ENCODE assay signal across 8 cellular contexts in the genomic region with DNA sequence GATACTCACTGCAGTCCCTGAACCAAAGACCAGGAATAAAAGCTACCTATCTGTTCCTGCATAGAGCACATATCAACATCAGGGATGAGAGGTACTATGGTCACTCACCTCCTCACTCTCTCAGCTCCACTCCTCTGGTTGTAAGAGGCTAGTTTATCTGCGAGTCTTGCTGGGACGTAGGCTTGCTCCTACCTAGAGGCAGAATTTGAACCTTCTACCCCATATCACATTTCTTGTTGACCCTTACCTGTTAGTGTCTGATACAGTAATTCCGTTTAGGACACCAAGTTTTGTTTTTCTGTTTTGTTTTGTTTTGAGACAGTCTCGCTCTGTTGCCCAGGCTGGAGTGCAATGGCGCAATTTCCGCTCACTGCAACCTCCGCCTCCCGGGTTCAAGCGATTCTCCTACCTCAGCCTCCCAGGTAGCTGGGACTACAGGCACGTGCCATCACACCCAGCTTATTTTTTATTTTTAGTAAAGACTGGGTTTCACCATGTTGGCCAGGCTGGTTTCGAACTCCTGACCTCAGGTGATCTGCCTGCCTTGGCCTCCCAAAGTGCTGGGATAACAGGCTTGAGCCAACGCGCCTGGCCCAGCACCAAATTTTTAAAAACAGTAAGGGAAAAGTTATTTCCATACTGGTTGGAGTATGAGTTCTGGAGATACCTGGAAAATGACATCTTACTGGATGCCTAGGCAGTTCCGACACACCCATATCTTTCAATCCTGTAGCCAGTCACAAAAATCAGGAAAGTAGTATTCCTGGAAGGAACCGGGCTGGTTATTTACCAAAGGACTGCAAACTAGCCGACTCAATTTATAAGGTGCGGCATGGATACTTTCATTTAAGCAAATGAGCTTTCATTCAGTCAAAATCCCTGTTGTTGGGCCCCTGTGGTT. TPM values are rescaled to one million over a fixed set of nuclear protein-coding genes. Genes with fewer than 3 reads are reported as not detected.
DNase-seq lines count a peak whose midpoint lies in the region; FAIRE-seq and TF ChIP-seq lines count a peak whose summit lies in the region.

No MANE protein-coding gene starts in this region.

- POLR2A ChIA-PET in activated CD4-positive, alpha-beta memory T cell treated with anti-CD3 and anti-CD28 coated beads for 36 hours (lab: Charles Lee), result interaction anchor here (0.7 to 3.6 kb wide), 7 partner anchors 9 to 596 kb away, joined by 3 to 16 read pairs (median 3); a partner anchor contains a TSS

- no peak for DNase-seq in H7
- DNase-seq in activated CD4-positive, alpha-beta memory T cell treated with anti-CD3 and anti-CD28 coated beads for 36 hours, result peak; percentile 18
- DNase-seq in small intestine, result no peak
- no peak for DNase-seq in COR-L47 (lab: John Stamatoyannopoulos, UW)
- no peak for DNase-seq in DMS 273 (lab: John Stamatoyannopoulos, UW; ENCODE audit: unreplicated experiment)
- DNase-seq in activated CD8-positive, alpha-beta memory T cell treated with anti-CD3 and anti-CD28 coated beads, Interleukin-2, amount 50 U/mL, for 4 hours, result no peak
- no peak for DNase-seq in GM20000 (ENCODE audit: low spot score)

- H3K27ac ChIP-seq in small intestine (ENCODE audit: low read depth in 1 of 2, low read length in 1 of 2), result peak overlapping the region; percentile 99 to 100

- peaks cover 34% of the 10 kb centered on the region for H3K4me1 Mint-ChIP-seq in activated CD4-positive, alpha-beta memory T cell treated with anti-CD3 and anti-CD28 coated beads for 36 hours (ENCODE audit: low read depth)

- no peaks in the 10 kb centered on the region for H3K9me3 ChIP-seq in small intestine (ENCODE audit: control insufficient read depth, low read depth)

- H3K9me3 Mint-ChIP-seq in activated CD4-positive, alpha-beta memory T cell treated with anti-CD3 and anti-CD28 coated beads for 36 hours, result no peaks in the 10 kb centered on the region

- 22 to 45% (median 26%) methylated on average over 17 of the region's 17 CpGs for WGBS in small intestine, 3 donors

- intact Hi-C loops in activated CD4-positive, alpha-beta memory T cell treated with anti-CD3 and anti-CD28 coated beads for 36 hours (cut with micrococcal nuclease), result loop anchor here (10.0 kb wide), 4 partner anchors 496 to 884 kb away; a partner anchor contains a TSS

- peaks cover 4% of the 10 kb centered on the region for H3K36me3 Mint-ChIP-seq in activated CD4-positive, alpha-beta memory T cell treated with anti-CD3 and anti-CD28 coated beads for 36 hours

- CTCF ChIA-PET in activated CD4-positive, alpha-beta memory T cell treated with anti-CD3 and anti-CD28 coated beads for 36 hours (lab: Charles Lee), result interaction anchor here (0.8 to 5.8 kb wide), 8 partner anchors 19 to 814 kb away, joined by 3 to 32 read pairs (median 4); a partner anchor contains a TSS

- H3K36me3 ChIP-seq in H7 (replicated peaks; ENCODE audit: control insufficient read depth, insufficient read depth, low read length), result no peaks in the 10 kb centered on the region
- no peaks in the 10 kb centered on the region for H3K36me3 ChIP-seq in small intestine (ENCODE audit: control insufficient read depth in 2 of 2, insufficient read depth in 2 of 2, low read length in 2 of 2)

- no peak for FAIRE-seq in small intestine (lab: Jason Lieb, UNC)

- H3K27me3 ChIP-seq in H7 (ENCODE audit: control insufficient read depth, insufficient read depth, low read length), result peaks cover 12% of the 10 kb centered on the region
- H3K27me3 ChIP-seq in small intestine (ENCODE audit: control insufficient read depth in 2 of 2, insufficient read depth in 2 of 2, low read length in 2 of 2), result no peaks in the 10 kb centered on the region

- TF ChIP-seq CTCF in GM20000 (IDR thresholded peaks at IDR 0.05; ENCODE audit: extremely low read depth, missing control alignments), result no peak

- H3K4me3 ChIP-seq in H7 (ENCODE audit: insufficient read depth, low read depth, low read length) (peak overlapping the region; percentile 43), iPS-11a (ENCODE audit: low read depth, low read length) (peak overlapping the region; percentile 28), small intestine (ENCODE audit: low read depth in 1 of 2, low read length in 2 of 2) (peak overlapping the region; percentile 78 to 83)

- H3K4me3 Mint-ChIP-seq in activated CD4-positive, alpha-beta memory T cell treated with anti-CD3 and anti-CD28 coated beads for 36 hours, result peak overlapping the region; percentile 86

- H3K4me1 ChIP-seq in small intestine (ENCODE audit: control insufficient read depth in 2 of 2, insufficient read depth in 1 of 2, low read depth in 1 of 2, low read length in 1 of 2), result peaks cover under 1 to 3% of the 10 kb centered on the region in 2 donors

- H3K27me3 Mint-ChIP-seq in activated CD4-positive, alpha-beta memory T cell treated with anti-CD3 and anti-CD28 coated beads for 36 hours, result no peaks in the 10 kb centered on the region

- peak overlapping the region; percentile 97 for H3K27ac Mint-ChIP-seq in activated CD4-positive, alpha-beta memory T cell treated with anti-CD3 and anti-CD28 coated beads for 36 hours

RNA-seq across cellular contexts. Expression of a gene that starts 0.8 kb away (rescaled TPM):
- total RNA-seq in H7 (2014; rRNA removed; shearing (Covaris generic)), result 1.1 and 1.3 TPM in 2 replicates
- 10 to 100 TPM; 21.1 to 21.9 TPM for total RNA-seq in activated CD4-positive, alpha-beta memory T cell treated with anti-CD3 and anti-CD28 coated beads for 36 hours
- polyA plus RNA-seq in small intestine, result 10 to 100 TPM; 11.3 to 18.2 (median 11.9) TPM

RNA-seq across cellular contexts. Expression of a gene that starts 32.1 kb away (rescaled TPM):
- 0.33 and 0.45 TPM in 2 replicates for total RNA-seq in H7 (2014; rRNA removed; shearing (Covaris generic))
- total RNA-seq in activated CD4-positive, alpha-beta memory T cell treated with anti-CD3 and anti-CD28 coated beads for 36 hours, result 10 to 100 TPM; 16.4 to 17.4 TPM
- 10 to 100 TPM; 25.7 to 37.2 (median 34.0) TPM for polyA plus RNA-seq in small intestine

Comparison
In these comparisons a context has a peak if more than half of its experiments do, and no peak if none do; other contexts are left out.
1. H3K4me3 ChIP-seq: peak in every context shown above with its lines; median percentile 80 in small intestine; 43 in H7; 28 in iPS-11a.
2. RNA of a gene that starts 32.1 kb away (total RNA-seq): 16.4 to 17.4 TPM in activated CD4-positive, alpha-beta memory T cell treated with anti-CD3 and anti-CD28 coated beads for 36 hours; 0.33 to 0.45 TPM in H7; every median in the first group is over 10 times any median in the second.